ENCODE assay signal across 19 cellular contexts in the genomic region with DNA sequence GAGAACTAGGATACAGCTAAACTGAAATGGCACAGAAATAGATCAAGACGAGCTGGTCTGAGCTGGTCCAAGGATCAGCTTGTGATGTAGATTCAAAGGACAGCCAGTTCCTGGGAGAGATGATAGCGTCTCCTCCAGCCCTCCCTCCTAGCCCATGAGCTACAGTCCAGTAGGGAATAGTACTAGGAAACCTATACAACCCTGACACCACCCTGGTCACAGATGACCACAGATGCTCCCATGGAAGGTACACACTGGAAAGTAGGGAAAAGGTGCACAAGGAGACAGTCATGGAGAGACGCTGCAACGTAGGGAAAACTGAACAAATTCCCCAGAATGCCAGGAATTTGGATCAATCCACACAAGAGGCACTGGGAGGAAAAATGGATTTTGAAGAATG.
"Had no signal": no experiment of that assay in that cellular context is flagged by ENCODE, and none has a peak within 500 bp of the region (broad histone marks: within the 10 kb centered on the region; RNA-seq: fewer than 3 reads in every experiment).

No MANE protein-coding gene starts in this region.

- H3K36me3 ChIP-seq: esophagus squamous epithelium, heart right ventricle, neural progenitor cell, ovary, thoracic aorta, upper lobe of left lung had no signal

- H2AFZ ChIP-seq: neural progenitor cell had no signal

- ATAC-seq: activated CD8-positive, alpha-beta T cell treated with anti-CD3 and anti-CD28 coated beads for 36 hours; activated naive CD4-positive, alpha-beta T cell treated with anti-CD3 and anti-CD28 coated beads, Interleukin-2, amount 50 U/mL, for 72 hours; effector memory CD8-positive, alpha-beta T cell; psoas muscle had no signal

- H3K27ac Mint-ChIP-seq: activated CD8-positive, alpha-beta T cell treated with anti-CD3 and anti-CD28 coated beads for 36 hours; activated naive CD4-positive, alpha-beta T cell treated with anti-CD3 and anti-CD28 coated beads, Interleukin-2, amount 50 U/mL, for 72 hours; neural progenitor cell had no signal

- H3K9me3 ChIP-seq: esophagus squamous epithelium, heart right ventricle, ovary, psoas muscle, thoracic aorta, upper lobe of left lung had no signal

- H3K27me3 Mint-ChIP-seq: activated CD4-positive, alpha-beta T cell treated with anti-CD3 and anti-CD28 coated beads, Interleukin-2, amount 10 ng/mL, durations not matched to agents 24 days and 14 days; activated CD8-positive, alpha-beta T cell treated with anti-CD3 and anti-CD28 coated beads for 36 hours; effector memory CD8-positive, alpha-beta T cell had no signal

- H3K4me1 Mint-ChIP-seq: neural progenitor cell had no signal

- DNase-seq: activated CD4-positive, alpha-beta T cell treated with anti-CD3 and anti-CD28 coated beads, Interleukin-2, amount 10 ng/mL, durations not matched to agents 24 days and 14 days; activated CD4-positive, CD25-positive, alpha-beta regulatory T cell; activated CD8-positive, alpha-beta T cell treated with anti-CD3 and anti-CD28 coated beads for 36 hours; activated gamma-delta T cell treated with Interleukin-2 at 50 U/mL for 16 hours; activated T-cell treated with anti-CD3 and anti-CD28 coated beads, Interleukin-2, amount 50 U/mL, for 1 hour; effector memory CD8-positive, alpha-beta T cell; esophagus squamous epithelium; heart right ventricle; ovary; psoas muscle; right cardiac atrium; stimulated activated CD4-positive, alpha-beta T cell treated with anti-CD3 and anti-CD28 coated beads, Interleukin-15, amount 100 ng/mL, for 24 hours; stimulated activated CD4-positive, alpha-beta T cell treated with anti-CD3 and anti-CD28 coated beads, Interleukin-4, amount 100 ng/mL, for 1 hour; T-helper 9 cell; upper lobe of left lung had no signal

- H3K27me3 ChIP-seq: esophagus squamous epithelium, heart right ventricle, ovary, upper lobe of left lung had no signal

- H3K4me3 ChIP-seq: esophagus squamous epithelium, heart right ventricle, neural progenitor cell, ovary, psoas muscle, skin epidermis, thoracic aorta, upper lobe of left lung had no signal

- H3K9me3 Mint-ChIP-seq: activated CD4-positive, alpha-beta T cell treated with anti-CD3 and anti-CD28 coated beads, Interleukin-2, amount 10 ng/mL, durations not matched to agents 24 days and 14 days; activated CD8-positive, alpha-beta T cell treated with anti-CD3 and anti-CD28 coated beads for 36 hours; activated naive CD4-positive, alpha-beta T cell treated with anti-CD3 and anti-CD28 coated beads, Interleukin-2, amount 50 U/mL, for 72 hours; effector memory CD8-positive, alpha-beta T cell; neural progenitor cell had no signal

- H3K36me3 Mint-ChIP-seq: neural progenitor cell had no signal

- H3K27ac ChIP-seq: esophagus squamous epithelium, heart right ventricle, neural progenitor cell, ovary, psoas muscle, skin epidermis, thoracic aorta, upper lobe of left lung had no signal

- H3K9ac ChIP-seq: neural progenitor cell had no signal

- H3K4me3 Mint-ChIP-seq: activated CD4-positive, alpha-beta T cell treated with anti-CD3 and anti-CD28 coated beads, Interleukin-2, amount 10 ng/mL, durations not matched to agents 24 days and 14 days; activated CD8-positive, alpha-beta T cell treated with anti-CD3 and anti-CD28 coated beads for 36 hours; effector memory CD8-positive, alpha-beta T cell; neural progenitor cell had no signal

- H3K4me1 ChIP-seq: neural progenitor cell, psoas muscle had no signal
